ENCODE assay signal across 15 cellular contexts in genomic region chr3:110925804-110926203, GRCh38.
DNase-seq lines count a peak whose midpoint lies in the region; ATAC-seq and TF ChIP-seq lines count a peak whose summit lies in the region.
"Had no signal": no experiment of that assay in that cellular context is flagged by ENCODE, and none has a peak within 500 bp of the region (broad histone marks: within the 10 kb centered on the region; RNA-seq: fewer than 3 reads in every experiment).

No MANE protein-coding gene starts in this region.

- H3K4me3 ChIP-seq in fibroblast of the aortic adventitia (ENCODE audit: low read depth, low read length) (no peak overlapping the region), skeletal muscle cell (ENCODE audit: low read depth, low read length) (no peak overlapping the region), testis (no peak overlapping the region)
- H3K4me3 ChIP-seq: MG63 had no signal

- intact Hi-C loops in testis (cut with DNase I; ENCODE audit: low total_unique reads) = no loop called here

- no peaks in the 10 kb centered on the region for H3K4me1 ChIP-seq in testis

- no peak overlapping the region for H3K27ac ChIP-seq in testis

- H3K9me3 ChIP-seq in testis = no peaks in the 10 kb centered on the region
- H3K9me3 ChIP-seq: MG63 had no signal

- no peak for TF ChIP-seq POLR2A in testis (IDR thresholded peaks at IDR 0.05)

- WGBS in testis, 2 donors = 61 to 80% methylated on average over 4 of the region's 4 CpGs

- H3K36me3 ChIP-seq in testis (ENCODE audit: low read depth, missing control alignments) = no peaks in the 10 kb centered on the region
- H3K36me3 ChIP-seq: MG63 had no signal

- DNase-seq in Ammon's horn (ENCODE audit: low spot score) = peak; percentile 50
- peak; percentile 4 for DNase-seq in NCI-H2171 (lab: John Stamatoyannopoulos, UW)
- DNase-seq in fibroblast of the aortic adventitia (ENCODE audit: low read depth) = peak; percentile 28
- DNase-seq in skeletal muscle cell (ENCODE audit: low read depth) = peak; percentile 2
- no peak for DNase-seq in activated effector memory CD4-positive, alpha-beta T cell treated with anti-CD3 and anti-CD28 coated beads, Interleukin-2, amount 50 U/mL, for 16 hours
- DNase-seq in testis = no peak
- DNase-seq: Kasumi-1, MG63, NCI-H1417 treated with DMSO at 0.1 percent for 48 hours, NCI-H1930, NCI-H226, NCI-H510A treated with DMSO at 0.1 percent for 48 hours, NCI-H748 treated with DMSO at 0.1 percent for 48 hours had no signal

- no peak for TF ChIP-seq CTCF in fibroblast of the aortic adventitia (IDR thresholded peaks at IDR 0.05; ENCODE audit: insufficient read depth, low read length)
- TF ChIP-seq CTCF in testis (IDR thresholded peaks at IDR 0.05) = no peak

- no peak for ATAC-seq in HG02642 (IDR thresholded peaks at IDR 0.05; ENCODE audit: poor library complexity, unreplicated experiment)
- ATAC-seq: Right ventricle myocardium inferior had no signal

- no peaks in the 10 kb centered on the region for H3K27me3 ChIP-seq in testis
- H3K27me3 ChIP-seq: MG63 had no signal

Comparison
In these comparisons a context has a peak if more than half of its experiments do, and no peak if none do; other contexts are left out.
1. DNase-seq: peak in Ammon's horn (single experiment), NCI-H2171 (single experiment), fibroblast of the aortic adventitia (single experiment) and skeletal muscle cell (single experiment); none in activated effector memory CD4-positive, alpha-beta T cell treated with anti-CD3 and anti-CD28 coated beads, Interleukin-2, amount 50 U/mL, for 16 hours (single experiment) and testis (single experiment).